Comparison of ENCODE assay signal across 14 cellular contexts in genomic region chr12:108793756-108794441, GRCh38.
DNase-seq lines count a peak whose midpoint lies in the region; ATAC-seq, FAIRE-seq and TF ChIP-seq lines count a peak whose summit lies in the region.
"Had no signal": no experiment of that assay in that cellular context is flagged by ENCODE, and none has a peak within 500 bp of the region (broad histone marks: within the 10 kb centered on the region; RNA-seq: fewer than 3 reads in every experiment).

No MANE protein-coding gene starts in this region.

- TF ChIP-seq EP300 in A549 (IDR thresholded peaks at IDR 0.05), result no peak

- H3K9me3 ChIP-seq in A549 (no peaks in the 10 kb centered on the region), adrenal gland (replicated peaks in 1 of 3) (no peaks in the 10 kb centered on the region), left ventricle myocardium inferior (replicated peaks) (no peaks in the 10 kb centered on the region), pancreas (no peaks in the 10 kb centered on the region), colonic mucosa (no peaks in the 10 kb centered on the region)
- H3K9me3 ChIP-seq: vagina had no signal

- WGBS in A549 (ENCODE audit: missing lambda C conversion rate), result 78% methylated on average over 16 of the region's 16 CpGs
- WGBS in adrenal gland, 4 donors, result 42 to 65% (median 47%) methylated on average over 5 to 16 of the region's 16 CpGs
- WGBS in pancreas, 2 donors, result 42 to 45% methylated on average over 16 of the region's 16 CpGs

- H3K36me3 ChIP-seq in adrenal gland (replicated peaks in 1 of 2), result peaks cover 0 to 56% of the 10 kb centered on the region in 2 donors
- H3K36me3 ChIP-seq in left ventricle myocardium inferior, result peaks cover 85% of the 10 kb centered on the region
- H3K36me3 ChIP-seq in pancreas, result peaks cover 0 to 18% (median 5%) of the 10 kb centered on the region in 3 donors
- H3K36me3 ChIP-seq in colonic mucosa, result peaks cover 4% of the 10 kb centered on the region

- no peak overlapping the region for H3K4me2 ChIP-seq in A549
- H3K4me2 ChIP-seq: KMS-11 had no signal

- CTCF ChIA-PET in A549 (lab: Yijun Ruan, JAX), result interaction anchor here (0.9 to 6.5 kb wide), 3 partner anchors 10 to 130 kb away, joined by 3 to 39 read pairs (median 21); no protein-coding TSS in a partner anchor

- ATAC-seq in A549 (peak; percentile 53 to 70), pancreas (peak; percentile 58 to 78 (median 70)), HG02981 (IDR thresholded peaks at IDR 0.05; ENCODE audit: unreplicated experiment) (no peak)
- ATAC-seq: activated naive CD4-positive, alpha-beta T cell treated with anti-CD3 and anti-CD28 coated beads, Interleukin-2, amount 50 U/mL, for 72 hours had no signal

- TF ChIP-seq CTCF in A549 (IDR thresholded peaks at IDR 0.05) (no peak), adrenal gland (IDR thresholded peaks at IDR 0.05) (peak in 1 of 6 experiments; percentile 19), left ventricle myocardium inferior (IDR thresholded peaks at IDR 0.05; ENCODE audit: borderline replicate concordance) (no peak), pancreas (IDR thresholded peaks at IDR 0.05) (no peak), colonic mucosa (IDR thresholded peaks at IDR 0.05) (no peak)

- TF ChIP-seq RAD21 in A549 (conservative IDR thresholded peaks at IDR 0.05 in 1 of 2, IDR thresholded peaks at IDR 0.05 in 1 of 2), result no peak

- H3K4me1 ChIP-seq in A549 (no peaks in the 10 kb centered on the region), adrenal gland (replicated peaks in 1 of 2) (peaks cover 0 to 10% of the 10 kb centered on the region in 2 donors), left ventricle myocardium inferior (peaks cover 54% of the 10 kb centered on the region), pancreas (no peaks in the 10 kb centered on the region), colonic mucosa (no peaks in the 10 kb centered on the region)

- intact Hi-C loops in adrenal gland (cut with DNase I), result loop anchor here in 1 of 2 donors (10.0 kb wide), 2 partner anchors 59 to 229 kb away; partner anchors contain the start of genes CORO1C, ISCU and SART3
- intact Hi-C loops in left ventricle myocardium inferior (cut with micrococcal nuclease), result no loop called here
- intact Hi-C loops in pancreas (cut with DNase I), result no loop called here
- intact Hi-C loops in colonic mucosa (cut with DNase I), result no loop called here

- H3K27me3 ChIP-seq in adrenal gland (no peaks in the 10 kb centered on the region), left ventricle myocardium inferior (ENCODE audit: low read depth) (no peaks in the 10 kb centered on the region), pancreas (no peaks in the 10 kb centered on the region), colonic mucosa (no peaks in the 10 kb centered on the region)
- H3K27me3 ChIP-seq: vagina had no signal

- H3K27ac ChIP-seq in A549, result peak overlapping the region in 1 of 2 experiments; percentile 45; a peak in 1 of 6 replicates
- peak overlapping the region in 4 of 5 donors; percentile 21 to 76 (median 53) for H3K27ac ChIP-seq in adrenal gland
- peak overlapping the region; percentile 82 for H3K27ac ChIP-seq in left ventricle myocardium inferior (replicated peaks)
- no peak overlapping the region for H3K27ac ChIP-seq in pancreas
- H3K27ac ChIP-seq in colonic mucosa, result no peak overlapping the region
- H3K27ac ChIP-seq: KMS-11, vagina had no signal

- POLR2A ChIA-PET in A549 (lab: Yijun Ruan, JAX), result no interaction called here

- no peak for DNase-seq in A549 (ENCODE audit: low read depth in 1 of 2, low spot score in 1 of 2)
- DNase-seq in adrenal gland, result peak; percentile 64 to 88 (median 85)
- DNase-seq in left ventricle myocardium inferior, result peak; percentile 37
- DNase-seq in pancreas, result peak in 1 of 6 donors; percentile 18
- DNase-seq in OCI-M2 (lab: John Stamatoyannopoulos, UW; ENCODE audit: unreplicated experiment), result no peak
- no peak for DNase-seq in islet precursor cell
- DNase-seq in colonic mucosa, result no peak
- DNase-seq: dermis blood vessel endothelial cell, NCI-H774 had no signal

- H3K9ac ChIP-seq in colonic mucosa (ENCODE audit: low read depth in 2 of 2, low read length in 2 of 2), result no peak overlapping the region
- H3K9ac ChIP-seq: KMS-11 had no signal

- H3K4me3 ChIP-seq in A549 (no peak overlapping the region), adrenal gland (no peak overlapping the region), left ventricle myocardium inferior (no peak overlapping the region), pancreas (no peak overlapping the region), colonic mucosa (no peak overlapping the region)
- H3K4me3 ChIP-seq: vagina had no signal

- TF ChIP-seq POLR2A in A549 (IDR thresholded peaks at IDR 0.05; ENCODE audit: low read length) (no peak), adrenal gland (IDR thresholded peaks at IDR 0.05) (no peak)

- no peak for FAIRE-seq in A549 (lab: Jason Lieb, UNC)
- FAIRE-seq in pancreas (lab: Jason Lieb, UNC), result no peak
- FAIRE-seq: D721Med had no signal

TF ChIP-seq in A549, 52 proteins besides CTCF, POLR2A, EP300 and RAD21:
- TF ChIP-seq POLR2AphosphoS2 (conservative IDR thresholded peaks at IDR 0.05; ENCODE audit: low read length) (0 out of 2 replicates have a peak, but pooled peaks have one; percentile 51), JUNB (IDR thresholded peaks at IDR 0.05) (no peak), E2F6 (IDR thresholded peaks at IDR 0.05; ENCODE audit: borderline replicate concordance, low read depth) (no peak), MAZ (IDR thresholded peaks at IDR 0.05; ENCODE audit: borderline replicate concordance, low read depth, low read length) (no peak), SMC3 (IDR thresholded peaks at IDR 0.05) (no peak)
- TF ChIP-seq, protein P1, sequence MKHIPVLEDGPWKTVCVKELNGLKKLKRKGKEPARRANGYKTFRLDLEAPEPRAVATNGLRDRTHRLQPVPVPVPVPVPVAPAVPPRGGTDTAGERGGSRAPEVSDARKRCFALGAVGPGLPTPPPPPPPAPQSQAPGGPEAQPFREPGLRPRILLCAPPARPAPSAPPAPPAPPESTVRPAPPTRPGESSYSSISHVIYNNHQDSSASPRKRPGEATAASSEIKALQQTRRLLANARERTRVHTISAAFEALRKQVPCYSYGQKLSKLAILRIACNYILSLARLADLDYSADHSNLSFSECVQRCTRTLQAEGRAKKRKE (CRISPR knock-in tag; IDR thresholded peaks at IDR 0.05; ENCODE audit: low read depth), result no peak
TF ChIP-seq in A549: peak in this region for 1.

Comparison
In these comparisons a context has a peak if more than half of its experiments do, and no peak if none do; other contexts are left out.
1. DNase-seq: peak in adrenal gland (7 of 7) and left ventricle myocardium inferior (single experiment); none in A549 (0 of 2), OCI-M2 (single experiment), islet precursor cell (single experiment) and colonic mucosa (single experiment).
2. H3K27ac ChIP-seq: peak in adrenal gland (4 of 5) and left ventricle myocardium inferior (single experiment); none in pancreas (0 of 4) and colonic mucosa (single experiment).